6 cellular contexts compared by ENCODE assay signal in the genomic region with DNA sequence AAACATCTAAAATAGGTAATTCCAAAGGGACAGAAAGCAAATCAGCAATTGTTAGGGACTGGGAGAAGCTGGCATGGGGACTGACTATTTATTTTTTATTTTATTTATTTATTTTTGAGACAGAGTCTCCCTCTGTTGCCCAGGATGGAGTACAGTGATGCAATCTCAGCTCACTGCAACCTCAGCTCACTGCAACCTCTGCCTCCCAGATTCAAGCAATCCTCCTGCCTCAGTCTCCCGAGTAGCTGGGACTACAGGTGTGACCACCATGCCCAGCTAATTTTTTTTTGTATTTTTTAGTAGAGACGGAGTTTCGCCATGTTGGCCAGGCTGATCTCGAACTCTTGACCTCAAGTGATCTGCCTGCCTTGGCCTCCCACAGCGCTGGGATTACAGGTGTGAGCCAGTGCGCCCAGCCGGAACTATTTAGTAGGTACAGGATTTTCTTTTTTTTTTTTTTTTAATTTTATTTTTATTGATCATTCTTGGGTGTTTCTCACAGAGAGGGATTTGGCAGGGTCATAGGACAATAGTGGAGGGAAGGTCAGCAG. TPM values are rescaled to one million over a fixed set of nuclear protein-coding genes. Genes with fewer than 3 reads are reported as not detected.
A peak's percentile ranks its signal among the peaks of the same experiment; 100 is the strongest.
DNase-seq lines count a peak whose midpoint lies in the region; ATAC-seq, FAIRE-seq and TF ChIP-seq lines count a peak whose summit lies in the region.
"Not testable (repeated sequence)": the region's sequence is repeated elsewhere in the genome, so short reads cannot be mapped to it uniquely, and the experiment has no call there.

No MANE protein-coding gene starts in this region.

- TF ChIP-seq RAD21 in HepG2 (CRISPR knock-in tag; IDR thresholded peaks at IDR 0.05), result not testable (repeated sequence)

- H3K9me3 Mint-ChIP-seq in Calu3 (ENCODE audit: low read depth, unreplicated experiment); chondrocyte (ENCODE audit: low read depth): not testable (repeated sequence)

- H3K27me3 ChIP-seq in WERI-Rb-1 (ENCODE audit: insufficient read depth, low read depth, severe bottlenecking); HepG2 (ENCODE audit: control insufficient read depth in 1 of 2, insufficient read depth in 2 of 2, low read length in 2 of 2); thyroid gland: not testable (repeated sequence)

- not testable (repeated sequence) for FAIRE-seq in HepG2 (lab: Jason Lieb, UNC)

- not testable (repeated sequence) for H3K27ac Mint-ChIP-seq in Calu3 (ENCODE audit: unreplicated experiment); chondrocyte (ENCODE audit: unreplicated experiment)

- ATAC-seq in HepG2, result not testable (repeated sequence)

- H3K4me1 ChIP-seq in OCI-LY7 (ENCODE audit: insufficient read depth, low read length, poor library complexity, severe bottlenecking), result peaks cover 24% of the 10 kb centered on the region
- peaks cover 52% of the 10 kb centered on the region for H3K4me1 ChIP-seq in HepG2 (ENCODE audit: insufficient read depth, low read length)
- peaks cover 21 to 22% of the 10 kb centered on the region in 2 donors for H3K4me1 ChIP-seq in thyroid gland

- BruUV-seq in Calu3 (replicated peaks; lab: Mats Ljungman, UMichigan), result TSS peak; percentile 5
- not testable (repeated sequence) for BruUV-seq in OCI-LY7 (replicated peaks; lab: Mats Ljungman, UMichigan); HepG2 (replicated peaks; lab: Mats Ljungman, UMichigan)

- H3K4me1 Mint-ChIP-seq in Calu3 (ENCODE audit: low read depth, unreplicated experiment), result not testable (repeated sequence)
- peaks cover 29% of the 10 kb centered on the region for H3K4me1 Mint-ChIP-seq in chondrocyte (ENCODE audit: low read depth)

- in situ Hi-C loops in HepG2 (cut with HindIII; ENCODE audit: extremely low pct_ligation_motif_present, low pct_unique_long_range_greater_than_20kb), result loop anchor here (25.0 kb wide), 1 partner anchor 356 kb away; a partner anchor contains a TSS

- not testable (repeated sequence) for TF ChIP-seq CTCF in Calu3 (IDR thresholded peaks at IDR 0.05; ENCODE audit: unreplicated experiment); WERI-Rb-1 (IDR thresholded peaks at IDR 0.05; ENCODE audit: low read depth, low read length); HepG2 (CRISPR knock-in tag; IDR thresholded peaks at IDR 0.05); thyroid gland (IDR thresholded peaks at IDR 0.05)
- TF ChIP-seq CTCF in OCI-LY7 (conservative IDR thresholded peaks at IDR 0.05; ENCODE audit: low read length), result 0 out of 2 replicates have a peak, but pooled peaks have one; percentile 24
- TF ChIP-seq CTCF in chondrocyte (IDR thresholded peaks at IDR 0.05), result peak; percentile 15

- POLR2A ChIA-PET in OCI-LY7 (lab: Charles Lee), result interaction anchor here (0.6 to 1.1 kb wide), 5 partner anchors 8 to 998 kb away, joined by 3 to 7 read pairs (median 3); no protein-coding TSS in a partner anchor
- POLR2A ChIA-PET in HepG2 (lab: Yijun Ruan, JAX), result interaction anchor here (0.5 to 1.1 kb wide), 2 partner anchors 15 to 91 kb away, joined by 3 read pairs; a partner anchor contains a TSS

- not testable (repeated sequence) for H3K9ac ChIP-seq in HepG2 (ENCODE audit: insufficient read depth, low read depth, low read length)

- H3K36me3 ChIP-seq in OCI-LY7 (ENCODE audit: insufficient read depth, low read length) (peaks cover 13% of the 10 kb centered on the region; the same call in 1 of the 2 replicates), WERI-Rb-1 (peaks cover 14% of the 10 kb centered on the region)
- not testable (repeated sequence) for H3K36me3 ChIP-seq in HepG2 (replicated peaks in 1 of 2; ENCODE audit: control insufficient read depth in 1 of 2, insufficient read depth in 2 of 2, low read length in 2 of 2); thyroid gland

- not testable (repeated sequence) for H3K27ac ChIP-seq in OCI-LY7 (ENCODE audit: low read depth, low read length, poor library complexity, severe bottlenecking); HepG2 (ENCODE audit: extremely low read length, insufficient read depth, low read length)
- H3K27ac ChIP-seq in WERI-Rb-1 (peak overlapping the region; percentile 48), thyroid gland (peak overlapping the region in 2 of 3 donors; percentile 18 to 43)

- peaks cover 15% of the 10 kb centered on the region for H3K36me3 Mint-ChIP-seq in Calu3 (ENCODE audit: insufficient read depth, unreplicated experiment)
- not testable (repeated sequence) for H3K36me3 Mint-ChIP-seq in chondrocyte (ENCODE audit: low read depth)

- H3K79me2 ChIP-seq in OCI-LY7 (ENCODE audit: insufficient read depth, low read depth, low read length) (peaks cover 24% of the 10 kb centered on the region), HepG2 (ENCODE audit: insufficient read depth, low read length) (peaks cover 24% of the 10 kb centered on the region)

- H3K4me3 ChIP-seq in OCI-LY7 (ENCODE audit: low read depth, low read length, poor library complexity, severe bottlenecking); WERI-Rb-1 (ENCODE audit: low read depth, low read length); HepG2 (replicated peaks in 1 of 3; ENCODE audit: insufficient read depth in 1 of 3, low read depth in 2 of 3, low read length in 3 of 3); thyroid gland (replicated peaks in 1 of 3): not testable (repeated sequence)

- H4K20me1 ChIP-seq in OCI-LY7 (ENCODE audit: insufficient read depth, low read length); HepG2 (ENCODE audit: insufficient read depth, low read length): not testable (repeated sequence)

- not testable (repeated sequence) for DNase-seq in Calu3; OCI-LY7 (ENCODE audit: low spot score); WERI-Rb-1; chondrocyte (ENCODE audit: low spot score); HepG2 (ENCODE audit: low spot score)
- DNase-seq in thyroid gland, result peak; percentile 39 to 44

- not testable (repeated sequence) for TF ChIP-seq EP300 in HepG2 (IDR thresholded peaks at IDR 0.05; ENCODE audit: low read depth in 2 of 2, low read length in 2 of 2); HepG2 (CRISPR knock-in tag; IDR thresholded peaks at IDR 0.05; ENCODE audit: borderline replicate concordance)

- not testable (repeated sequence) for H3K9me2 ChIP-seq in OCI-LY7 (ENCODE audit: insufficient read depth, low read length)

- H3K27me3 Mint-ChIP-seq in Calu3 (ENCODE audit: unreplicated experiment); chondrocyte (ENCODE audit: low read depth): not testable (repeated sequence)

- CTCF ChIA-PET in Calu3 (lab: Charles Lee), result interaction anchor here (0.6 to 0.8 kb wide), 3 partner anchors 18 to 269 kb away, joined by 3 to 4 read pairs (median 3); no protein-coding TSS in a partner anchor
- CTCF ChIA-PET in OCI-LY7 (lab: Charles Lee; ENCODE audit: unreplicated experiment); HepG2 (lab: Yijun Ruan, JAX; ENCODE audit: low intra/inter-chr PET ratio, low total read pairs): not testable (repeated sequence)

- not testable (repeated sequence) for H3K4me2 ChIP-seq in OCI-LY7 (ENCODE audit: low read length); HepG2 (ENCODE audit: low read depth, low read length)

- not testable (repeated sequence) for H2AFZ ChIP-seq in OCI-LY7 (ENCODE audit: low read length); HepG2 (ENCODE audit: low read length)

- intact Hi-C loops in Calu3 (cut with micrococcal nuclease; ENCODE audit: unreplicated experiment); OCI-LY7 (cut with micrococcal nuclease; ENCODE audit: unreplicated experiment); HepG2 (cut with micrococcal nuclease; ENCODE audit: unreplicated experiment); thyroid gland (cut with DNase I): not testable (repeated sequence)

- not testable (repeated sequence) for TF ChIP-seq POLR2A in HepG2 (IDR thresholded peaks at IDR 0.05; ENCODE audit: insufficient read depth in 1 of 2, low read depth in 2 of 2, low read length in 2 of 2); thyroid gland (IDR thresholded peaks at IDR 0.05)

- H3K4me3 Mint-ChIP-seq in Calu3 (ENCODE audit: low read depth, unreplicated experiment); chondrocyte (ENCODE audit: unreplicated experiment): not testable (repeated sequence)

- 83% methylated on average over 7 of the region's 7 CpGs for WGBS in HepG2 (ENCODE audit: low lambda C conversion rate)
- 56 to 57% methylated on average over 7 of the region's 7 CpGs for WGBS in thyroid gland, 2 donors

- not testable (repeated sequence) for H3K9me3 ChIP-seq in OCI-LY7 (ENCODE audit: low read length); WERI-Rb-1 (ENCODE audit: severe bottlenecking); HepG2 (ENCODE audit: low read length); thyroid gland

RNA-seq across cellular contexts. Expression of a gene that starts 2.3 kb away (rescaled TPM):
- total RNA-seq in Calu3 (2022) (110 and 114 TPM in 2 replicates), OCI-LY7 (2022) (150 and 156 TPM in 2 replicates), chondrocyte (78.6 to 85.0 TPM (median 79.2 TPM) in 3 replicates), HepG2 (2016; rRNA removed; fragmentation: Illumina TruSeq; extraction: Trizol) (407 and 643 TPM in 2 replicates), thyroid gland (100 to 1,000 TPM; 137 to 299 (median 243) TPM)
- 124 and 175 TPM in 2 replicates for total RNA-seq in OCI-LY7 (2014; rRNA removed; shearing (Covaris generic))
- 38.1 and 38.2 TPM in 2 replicates for total RNA-seq in HepG2 (2016; cell fraction: cytosol; rRNA removed; fragmentation: Illumina TruSeq; extraction: Trizol; ENCODE audit: low read depth)
- total RNA-seq in HepG2 (2016; cell fraction: insoluble cytoplasmic fraction; rRNA removed; fragmentation: Illumina TruSeq; extraction: Trizol), result 410 and 682 TPM in 2 replicates
- total RNA-seq in HepG2 (2016; cell fraction: membrane; rRNA removed; fragmentation: Illumina TruSeq; extraction: Trizol), result 107 and 113 TPM in 2 replicates
- total RNA-seq in HepG2 (2016; cell fraction: nucleus; rRNA removed; fragmentation: Illumina TruSeq; extraction: Trizol), result 156 and 165 TPM in 2 replicates
- 422 and 565 TPM in 2 replicates for polyA plus RNA-seq in HepG2 (2011; rRNA removed)
- 232 and 280 TPM in 2 replicates for polyA plus RNA-seq in HepG2 (2011; cell fraction: cytosol; rRNA removed)
- polyA plus RNA-seq in HepG2 (2011; cell fraction: nucleus; rRNA removed), result 67.2 and 84.0 TPM in 2 replicates
- 200 and 294 TPM in 2 replicates for polyA plus RNA-seq in HepG2 (2012)
- 38.1 and 38.3 TPM in 2 replicates for polyA plus RNA-seq in HepG2 (2016; cell fraction: cytosol; fragmentation: Illumina TruSeq; extraction: Trizol; ENCODE audit: low read depth)
- polyA plus RNA-seq in HepG2 (2016; cell fraction: insoluble cytoplasmic fraction; fragmentation: Illumina TruSeq; extraction: Trizol; ENCODE audit: low read depth), result 634 and 704 TPM in 2 replicates
- polyA plus RNA-seq in HepG2 (2016; cell fraction: membrane; fragmentation: Illumina TruSeq; extraction: Trizol; ENCODE audit: low read depth), result 89.6 and 90.4 TPM in 2 replicates
- 227 and 242 TPM in 2 replicates for polyA plus RNA-seq in HepG2 (2016; cell fraction: nucleus; fragmentation: Illumina TruSeq; extraction: Trizol; ENCODE audit: insufficient read depth, low read depth)
- 468 and 479 TPM in 2 replicates for polyA minus RNA-seq in HepG2 (2011; rRNA and poly(A)+ RNA removed; ENCODE audit: low replicate concordance)
- polyA minus RNA-seq in HepG2 (2011; cell fraction: cytosol; rRNA and poly(A)+ RNA removed), result 135 and 138 TPM in 2 replicates
- 69.5 and 85.7 TPM in 2 replicates for polyA minus RNA-seq in HepG2 (2011; cell fraction: nucleus; rRNA and poly(A)+ RNA removed)

RNA-seq across cellular contexts. Expression of a gene that starts 15.4 kb away (rescaled TPM):
- total RNA-seq in Calu3 (2022) (19.9 and 23.4 TPM in 2 replicates), OCI-LY7 (2022) (38.8 and 46.4 TPM in 2 replicates), chondrocyte (12.8 to 13.9 TPM (median 13.9 TPM) in 3 replicates), HepG2 (2016; rRNA removed; fragmentation: Illumina TruSeq; extraction: Trizol) (47.4 and 64.9 TPM in 2 replicates), thyroid gland (10 to 100 TPM; 17.8 to 88.3 (median 36.3) TPM)
- total RNA-seq in OCI-LY7 (2014; rRNA removed; shearing (Covaris generic)), result 27.8 and 35.9 TPM in 2 replicates
- total RNA-seq in HepG2 (2016; cell fraction: cytosol; rRNA removed; fragmentation: Illumina TruSeq; extraction: Trizol; ENCODE audit: low read depth), result 71.2 and 73.7 TPM in 2 replicates
- total RNA-seq in HepG2 (2016; cell fraction: insoluble cytoplasmic fraction; rRNA removed; fragmentation: Illumina TruSeq; extraction: Trizol), result 55.2 and 66.3 TPM in 2 replicates
- total RNA-seq in HepG2 (2016; cell fraction: membrane; rRNA removed; fragmentation: Illumina TruSeq; extraction: Trizol), result 75.6 and 82.1 TPM in 2 replicates
- total RNA-seq in HepG2 (2016; cell fraction: nucleus; rRNA removed; fragmentation: Illumina TruSeq; extraction: Trizol), result 39.7 and 50.2 TPM in 2 replicates
- 44.6 and 47.7 TPM in 2 replicates for polyA plus RNA-seq in HepG2 (2011; rRNA removed)
- polyA plus RNA-seq in HepG2 (2011; cell fraction: cytosol; rRNA removed), result 31.1 and 39.7 TPM in 2 replicates
- 45.5 and 47.7 TPM in 2 replicates for polyA plus RNA-seq in HepG2 (2011; cell fraction: nucleus; rRNA removed)
- polyA plus RNA-seq in HepG2 (2012), result 32.0 and 35.6 TPM in 2 replicates
- polyA plus RNA-seq in HepG2 (2016; cell fraction: cytosol; fragmentation: Illumina TruSeq; extraction: Trizol; ENCODE audit: low read depth), result 63.0 and 72.7 TPM in 2 replicates
- polyA plus RNA-seq in HepG2 (2016; cell fraction: insoluble cytoplasmic fraction; fragmentation: Illumina TruSeq; extraction: Trizol; ENCODE audit: low read depth), result 42.6 and 43.4 TPM in 2 replicates
- 56.9 and 60.5 TPM in 2 replicates for polyA plus RNA-seq in HepG2 (2016; cell fraction: membrane; fragmentation: Illumina TruSeq; extraction: Trizol; ENCODE audit: low read depth)
- polyA plus RNA-seq in HepG2 (2016; cell fraction: nucleus; fragmentation: Illumina TruSeq; extraction: Trizol; ENCODE audit: insufficient read depth, low read depth), result 62.6 and 72.4 TPM in 2 replicates
- polyA minus RNA-seq in HepG2 (2011; rRNA and poly(A)+ RNA removed; ENCODE audit: low replicate concordance), result 25.6 and 27.5 TPM in 2 replicates
- polyA minus RNA-seq in HepG2 (2011; cell fraction: cytosol; rRNA and poly(A)+ RNA removed), result 19.2 and 19.8 TPM in 2 replicates
- polyA minus RNA-seq in HepG2 (2011; cell fraction: nucleus; rRNA and poly(A)+ RNA removed), result 21.6 and 26.9 TPM in 2 replicates

RNA-seq across cellular contexts. Expression of a gene that starts 26.4 kb away (rescaled TPM):
- total RNA-seq in Calu3 (2022) (2.4 and 4.4 TPM in 2 replicates), OCI-LY7 (2022) (8.3 and 10.2 TPM in 2 replicates), chondrocyte (11.7 to 16.4 TPM (median 15.7 TPM) in 3 replicates), HepG2 (2016; rRNA removed; fragmentation: Illumina TruSeq; extraction: Trizol) (12.6 and 12.8 TPM in 2 replicates), thyroid gland (10 to 100 TPM in 3 of 4 donors, 1 to 10 TPM in 1; 9.2 to 27.3 (median 15.0) TPM)
- 4.2 and 4.7 TPM in 2 replicates for total RNA-seq in OCI-LY7 (2014; rRNA removed; shearing (Covaris generic))
- 6.3 and 7.7 TPM in 2 replicates for total RNA-seq in HepG2 (2016; cell fraction: cytosol; rRNA removed; fragmentation: Illumina TruSeq; extraction: Trizol; ENCODE audit: low read depth)
- 11.4 and 13.0 TPM in 2 replicates for total RNA-seq in HepG2 (2016; cell fraction: insoluble cytoplasmic fraction; rRNA removed; fragmentation: Illumina TruSeq; extraction: Trizol)
- 18.1 and 19.4 TPM in 2 replicates for total RNA-seq in HepG2 (2016; cell fraction: membrane; rRNA removed; fragmentation: Illumina TruSeq; extraction: Trizol)
- total RNA-seq in HepG2 (2016; cell fraction: nucleus; rRNA removed; fragmentation: Illumina TruSeq; extraction: Trizol), result 6.4 and 8.1 TPM in 2 replicates
- polyA plus RNA-seq in HepG2 (2011; rRNA removed), result 10.4 and 11.5 TPM in 2 replicates
- 10.0 and 11.4 TPM in 2 replicates for polyA plus RNA-seq in HepG2 (2011; cell fraction: cytosol; rRNA removed)
- polyA plus RNA-seq in HepG2 (2011; cell fraction: nucleus; rRNA removed), result 11.8 and 12.9 TPM in 2 replicates
- polyA plus RNA-seq in HepG2 (2012), result 10.9 and 14.3 TPM in 2 replicates
- 7.6 and 7.7 TPM in 2 replicates for polyA plus RNA-seq in HepG2 (2016; cell fraction: cytosol; fragmentation: Illumina TruSeq; extraction: Trizol; ENCODE audit: low read depth)
- polyA plus RNA-seq in HepG2 (2016; cell fraction: insoluble cytoplasmic fraction; fragmentation: Illumina TruSeq; extraction: Trizol; ENCODE audit: low read depth), result 14.0 and 15.2 TPM in 2 replicates
- polyA plus RNA-seq in HepG2 (2016; cell fraction: membrane; fragmentation: Illumina TruSeq; extraction: Trizol; ENCODE audit: low read depth), result 16.0 and 16.9 TPM in 2 replicates
- 15.4 and 17.0 TPM in 2 replicates for polyA plus RNA-seq in HepG2 (2016; cell fraction: nucleus; fragmentation: Illumina TruSeq; extraction: Trizol; ENCODE audit: insufficient read depth, low read depth)
- 5.5 and 9.4 TPM in 2 replicates for polyA minus RNA-seq in HepG2 (2011; rRNA and poly(A)+ RNA removed; ENCODE audit: low replicate concordance)
- 5.5 and 8.2 TPM in 2 replicates for polyA minus RNA-seq in HepG2 (2011; cell fraction: cytosol; rRNA and poly(A)+ RNA removed)
- polyA minus RNA-seq in HepG2 (2011; cell fraction: nucleus; rRNA and poly(A)+ RNA removed), result 5.2 and 6.5 TPM in 2 replicates
